In genomic region chr2:100036020-100036419, GRCh38 we compare ENCODE assay signal across 29 cellular contexts.
"Had no signal": no experiment of that assay in that cellular context is flagged by ENCODE, and none has a peak within 500 bp of the region (broad histone marks: within the 10 kb centered on the region; RNA-seq: fewer than 3 reads in every experiment).

No MANE protein-coding gene starts in this region.

- H3K4me1 ChIP-seq: ascending aorta, breast epithelium, Peyer's patch, SJSA1 had no signal

- H3K27me3 Mint-ChIP-seq: activated CD8-positive, alpha-beta T cell treated with anti-CD3 and anti-CD28 coated beads for 36 hours; activated T-helper 17 cell treated with anti-CD3 and anti-CD28 coated beads, Interleukin-2, amount 50 U/mL, for 72 hours; T-cell; T-helper 17 cell had no signal

- H3K27me3 ChIP-seq: ascending aorta, breast epithelium, Peyer's patch, SJSA1 had no signal

- H3K9me3 ChIP-seq: ascending aorta, breast epithelium, Peyer's patch, SJSA1 had no signal

- ATAC-seq: activated CD8-positive, alpha-beta T cell treated with anti-CD3 and anti-CD28 coated beads for 36 hours; activated T-cell treated with anti-CD3 and anti-CD28 coated beads, Interleukin-2, amount 50 U/mL, for 72 hours; activated T-helper 17 cell treated with anti-CD3 and anti-CD28 coated beads, Interleukin-2, amount 50 U/mL, for 72 hours; SK-N-SH treated with all-trans-retinoic acid at 6 μM for 48 hours; T-cell; T-helper 17 cell had no signal

- H3K36me3 ChIP-seq: ascending aorta, breast epithelium, Peyer's patch, SJSA1 had no signal

- H3K27ac ChIP-seq: ascending aorta, breast epithelium, KMS-11, Peyer's patch, SJSA1, VCaP had no signal

- H3K4me3 Mint-ChIP-seq: activated CD8-positive, alpha-beta T cell treated with anti-CD3 and anti-CD28 coated beads for 36 hours; activated naive CD8-positive, alpha-beta T cell treated with anti-CD3 and anti-CD28 coated beads for 36 hours; activated T-cell treated with anti-CD3 and anti-CD28 coated beads, Interleukin-2, amount 50 U/mL, for 72 hours; activated T-helper 17 cell treated with anti-CD3 and anti-CD28 coated beads, Interleukin-2, amount 50 U/mL, for 72 hours; T-cell; T-helper 17 cell had no signal

- H3K4me3 ChIP-seq: ascending aorta, breast epithelium, Peyer's patch, SJSA1 had no signal

- H3K4me1 Mint-ChIP-seq: activated naive CD8-positive, alpha-beta T cell treated with anti-CD3 and anti-CD28 coated beads for 36 hours; activated T-helper 17 cell treated with anti-CD3 and anti-CD28 coated beads, Interleukin-2, amount 50 U/mL, for 72 hours; T-helper 17 cell had no signal

- H3K36me3 Mint-ChIP-seq: activated naive CD8-positive, alpha-beta T cell treated with anti-CD3 and anti-CD28 coated beads for 36 hours; T-cell had no signal

- H3K9me3 Mint-ChIP-seq: activated CD8-positive, alpha-beta T cell treated with anti-CD3 and anti-CD28 coated beads for 36 hours; activated naive CD8-positive, alpha-beta T cell treated with anti-CD3 and anti-CD28 coated beads for 36 hours; activated T-cell treated with anti-CD3 and anti-CD28 coated beads, Interleukin-2, amount 50 U/mL, for 72 hours; activated T-helper 17 cell treated with anti-CD3 and anti-CD28 coated beads, Interleukin-2, amount 50 U/mL, for 72 hours had no signal

- DNase-seq: activated CD4-positive, alpha-beta T cell treated with anti-CD3 and anti-CD28 coated beads for 1 hour; activated CD4-positive, alpha-beta T cell treated with anti-CD3 and anti-CD28 coated beads for 48 hours; activated CD4-positive, alpha-beta T cell treated with anti-CD3 and anti-CD28 coated beads, Interleukin-2, amount 50 U/mL, for 4 hours; activated CD4-positive, CD25-positive, alpha-beta regulatory T cell; activated CD8-positive, alpha-beta T cell treated with anti-CD3 and anti-CD28 coated beads for 36 hours; activated effector memory CD4-positive, alpha-beta T cell treated with anti-CD3 and anti-CD28 coated beads, Interleukin-2, amount 50 U/mL, for 16 hours; activated naive CD4-positive, alpha-beta T cell; activated naive CD4-positive, alpha-beta T cell treated with anti-CD3 and anti-CD28 coated beads, Interleukin-2, amount 50 U/mL, for 16 hours; activated naive CD8-positive, alpha-beta T cell treated with anti-CD3 and anti-CD28 coated beads for 36 hours; activated T-cell treated with anti-CD3 and anti-CD28 coated beads, Interleukin-2, amount 50 U/mL, for 1 hour; activated T-cell treated with anti-CD3 and anti-CD28 coated beads, Interleukin-2, amount 50 U/mL, for 72 hours; amygdala; MM.1S; MV-4-11; NCI-H187; NCI-H524 treated with DMSO at 0.1 percent for 48 hours; Peyer's patch; RPMI8226; SHP77 treated with DMSO at 0.1 percent for 48 hours; T-cell; T-helper 17 cell; T-helper 9 cell had no signal

- H3K27ac Mint-ChIP-seq: activated CD8-positive, alpha-beta T cell treated with anti-CD3 and anti-CD28 coated beads for 36 hours; activated naive CD8-positive, alpha-beta T cell treated with anti-CD3 and anti-CD28 coated beads for 36 hours; activated T-helper 17 cell treated with anti-CD3 and anti-CD28 coated beads, Interleukin-2, amount 50 U/mL, for 72 hours; T-cell; T-helper 17 cell had no signal
